1 cellular context compared by ENCODE assay signal in the genomic region with DNA sequence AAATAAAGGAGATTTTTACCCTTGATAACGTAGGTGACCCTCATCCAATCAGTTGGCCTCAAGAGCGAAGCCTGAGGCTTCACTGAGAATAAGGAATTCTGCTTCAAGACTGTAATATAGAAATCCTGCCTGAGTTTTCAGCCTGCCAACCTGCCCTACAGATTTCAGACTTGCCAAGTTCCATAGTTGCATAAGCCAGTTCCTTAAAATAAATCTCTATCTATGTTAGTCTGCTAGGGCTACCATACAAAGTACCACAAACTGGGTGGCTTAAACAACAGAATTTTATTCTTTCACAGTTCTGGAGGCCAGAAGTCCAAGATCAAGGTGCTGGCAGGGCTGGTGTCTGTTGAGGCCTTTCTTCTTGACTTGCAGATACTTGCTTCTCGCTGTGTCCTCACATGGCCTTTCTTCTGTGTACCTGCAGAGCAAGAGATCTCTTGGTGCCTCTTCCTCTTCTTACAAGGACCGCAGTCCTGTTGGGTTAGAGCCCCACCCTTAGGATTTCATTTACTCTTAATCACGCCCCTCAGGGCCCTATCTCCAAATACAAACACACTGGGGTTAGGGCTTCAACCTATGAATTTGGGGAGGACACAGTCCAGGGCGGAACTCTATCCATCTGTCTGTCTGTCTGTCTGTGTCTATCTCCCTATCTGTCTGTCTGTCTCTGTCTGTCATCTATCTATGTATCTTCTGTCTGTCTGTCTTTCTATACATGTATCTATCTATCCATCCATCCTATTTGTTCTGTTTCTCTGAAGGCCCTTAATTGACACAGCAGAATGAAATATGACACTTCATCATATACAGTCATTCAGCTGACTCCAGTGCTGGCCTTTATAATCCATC.
TF ChIP-seq lines count a peak whose summit lies in the region.

No MANE protein-coding gene starts in this region.

TF ChIP-seq in K562, 482 proteins besides CTCF, POLR2A, EP300 and RAD21:
- TF ChIP-seq CEBPG (CRISPR knock-in tag; IDR thresholded peaks at IDR 0.05), result 0 out of 2 replicates have a peak, but pooled peaks have one; percentile 7
- no peak for TF ChIP-seq CEBPG (tag; conservative IDR thresholded peaks at IDR 0.05 in 1 of 2, IDR thresholded peaks at IDR 0.05 in 1 of 2)
- TF ChIP-seq, protein P1, sequence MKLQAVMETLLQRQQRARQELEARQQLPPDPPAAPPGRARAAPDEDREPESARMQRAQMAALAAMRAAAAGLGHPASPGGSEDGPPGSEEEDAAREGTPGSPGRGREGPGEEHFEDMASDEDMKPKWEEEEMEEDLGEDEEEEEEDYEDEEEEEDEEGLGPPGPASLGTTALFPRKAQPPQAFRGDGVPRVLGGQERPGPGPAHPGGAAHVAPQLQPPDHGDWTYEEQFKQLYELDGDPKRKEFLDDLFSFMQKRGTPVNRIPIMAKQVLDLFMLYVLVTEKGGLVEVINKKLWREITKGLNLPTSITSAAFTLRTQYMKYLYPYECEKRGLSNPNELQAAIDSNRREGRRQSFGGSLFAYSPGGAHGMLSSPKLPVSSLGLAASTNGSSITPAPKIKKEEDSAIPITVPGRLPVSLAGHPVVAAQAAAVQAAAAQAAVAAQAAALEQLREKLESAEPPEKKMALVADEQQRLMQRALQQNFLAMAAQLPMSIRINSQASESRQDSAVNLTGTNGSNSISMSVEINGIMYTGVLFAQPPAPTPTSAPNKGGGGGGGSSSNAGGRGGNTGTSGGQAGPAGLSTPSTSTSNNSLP (IDR thresholded peaks at IDR 0.05; ENCODE audit: borderline replicate concordance, low read depth, low read length), result 0 out of 2 replicates have a peak, but pooled peaks have one; percentile 30
- no peak for TF ChIP-seq L3MBTL2 (IDR thresholded peaks at IDR 0.05)
- TF ChIP-seq CBFA2T3 (IDR thresholded peaks at IDR 0.05), result peak; percentile 27; the same call in 1 of the 2 replicates
- no peak for TF ChIP-seq SUPT5H (IDR thresholded peaks at IDR 0.05)
- TF ChIP-seq MEIS2 (IDR thresholded peaks at IDR 0.05; ENCODE audit: partially characterized antibody), result peak; percentile 66
- no peak for TF ChIP-seq PML (IDR thresholded peaks at IDR 0.05; ENCODE audit: low read length)
- TF ChIP-seq, protein P2, sequence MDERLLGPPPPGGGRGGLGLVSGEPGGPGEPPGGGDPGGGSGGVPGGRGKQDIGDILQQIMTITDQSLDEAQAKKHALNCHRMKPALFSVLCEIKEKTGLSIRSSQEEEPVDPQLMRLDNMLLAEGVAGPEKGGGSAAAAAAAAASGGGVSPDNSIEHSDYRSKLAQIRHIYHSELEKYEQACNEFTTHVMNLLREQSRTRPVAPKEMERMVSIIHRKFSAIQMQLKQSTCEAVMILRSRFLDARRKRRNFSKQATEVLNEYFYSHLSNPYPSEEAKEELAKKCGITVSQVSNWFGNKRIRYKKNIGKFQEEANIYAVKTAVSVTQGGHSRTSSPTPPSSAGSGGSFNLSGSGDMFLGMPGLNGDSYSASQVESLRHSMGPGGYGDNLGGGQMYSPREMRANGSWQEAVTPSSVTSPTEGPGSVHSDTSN (CRISPR knock-in tag; IDR thresholded peaks at IDR 0.05; ENCODE audit: low read depth), result no peak
- TF ChIP-seq, protein P2 (tag; conservative IDR thresholded peaks at IDR 0.05; ENCODE audit: low read depth), result peak; percentile 77
- peak; percentile 67; the same call in 1 of the 2 replicates for TF ChIP-seq CTBP1 (IDR thresholded peaks at IDR 0.05; ENCODE audit: borderline replicate concordance)
- TF ChIP-seq, protein P3, sequence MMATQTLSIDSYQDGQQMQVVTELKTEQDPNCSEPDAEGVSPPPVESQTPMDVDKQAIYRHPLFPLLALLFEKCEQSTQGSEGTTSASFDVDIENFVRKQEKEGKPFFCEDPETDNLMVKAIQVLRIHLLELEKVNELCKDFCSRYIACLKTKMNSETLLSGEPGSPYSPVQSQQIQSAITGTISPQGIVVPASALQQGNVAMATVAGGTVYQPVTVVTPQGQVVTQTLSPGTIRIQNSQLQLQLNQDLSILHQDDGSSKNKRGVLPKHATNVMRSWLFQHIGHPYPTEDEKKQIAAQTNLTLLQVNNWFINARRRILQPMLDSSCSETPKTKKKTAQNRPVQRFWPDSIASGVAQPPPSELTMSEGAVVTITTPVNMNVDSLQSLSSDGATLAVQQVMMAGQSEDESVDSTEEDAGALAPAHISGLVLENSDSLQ (IDR thresholded peaks at IDR 0.05), result peak; percentile 80
- TF ChIP-seq, protein P4, sequence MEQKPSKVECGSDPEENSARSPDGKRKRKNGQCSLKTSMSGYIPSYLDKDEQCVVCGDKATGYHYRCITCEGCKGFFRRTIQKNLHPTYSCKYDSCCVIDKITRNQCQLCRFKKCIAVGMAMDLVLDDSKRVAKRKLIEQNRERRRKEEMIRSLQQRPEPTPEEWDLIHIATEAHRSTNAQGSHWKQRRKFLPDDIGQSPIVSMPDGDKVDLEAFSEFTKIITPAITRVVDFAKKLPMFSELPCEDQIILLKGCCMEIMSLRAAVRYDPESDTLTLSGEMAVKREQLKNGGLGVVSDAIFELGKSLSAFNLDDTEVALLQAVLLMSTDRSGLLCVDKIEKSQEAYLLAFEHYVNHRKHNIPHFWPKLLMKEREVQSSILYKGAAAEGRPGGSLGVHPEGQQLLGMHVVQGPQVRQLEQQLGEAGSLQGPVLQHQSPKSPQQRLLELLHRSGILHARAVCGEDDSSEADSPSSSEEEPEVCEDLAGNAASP (IDR thresholded peaks at IDR 0.05), result peak; percentile 48; the same call in 1 of the 2 replicates
- no peak for TF ChIP-seq NR2C1 (IDR thresholded peaks at IDR 0.05)
- no peak for TF ChIP-seq NR2C1 (tag; IDR thresholded peaks at IDR 0.05)
- TF ChIP-seq SMAD4 (CRISPR knock-in tag; conservative IDR thresholded peaks at IDR 0.05), result peak; percentile 83
- TF ChIP-seq HDAC1 (IDR thresholded peaks at IDR 0.05), result peak in 1 of 2 experiments; percentile 21; a peak in 1 of 4 replicates
- TF ChIP-seq KLF1 (tag; IDR thresholded peaks at IDR 0.05), result no peak
- TF ChIP-seq WHSC1 (IDR thresholded peaks at IDR 0.05; ENCODE audit: low read length), result no peak
- TF ChIP-seq, protein P5, sequence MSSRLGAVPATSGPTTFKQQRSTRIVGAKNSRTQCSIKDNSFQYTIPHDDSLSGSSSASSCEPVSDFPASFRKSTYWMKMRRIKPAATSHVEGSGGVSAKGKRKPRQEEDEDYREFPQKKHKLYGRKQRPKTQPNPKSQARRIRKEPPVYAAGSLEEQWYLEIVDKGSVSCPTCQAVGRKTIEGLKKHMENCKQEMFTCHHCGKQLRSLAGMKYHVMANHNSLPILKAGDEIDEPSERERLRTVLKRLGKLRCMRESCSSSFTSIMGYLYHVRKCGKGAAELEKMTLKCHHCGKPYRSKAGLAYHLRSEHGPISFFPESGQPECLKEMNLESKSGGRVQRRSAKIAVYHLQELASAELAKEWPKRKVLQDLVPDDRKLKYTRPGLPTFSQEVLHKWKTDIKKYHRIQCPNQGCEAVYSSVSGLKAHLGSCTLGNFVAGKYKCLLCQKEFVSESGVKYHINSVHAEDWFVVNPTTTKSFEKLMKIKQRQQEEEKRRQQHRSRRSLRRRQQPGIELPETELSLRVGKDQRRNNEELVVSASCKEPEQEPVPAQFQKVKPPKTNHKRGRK (tag; IDR thresholded peaks at IDR 0.05), result no peak
- peak; percentile 79; the same call in 1 of the 2 replicates for TF ChIP-seq MECOM (CRISPR knock-in tag; IDR thresholded peaks at IDR 0.05)
- 0 out of 2 replicates have a peak, but pooled peaks have one; percentile 20 for TF ChIP-seq ARID1B (IDR thresholded peaks at IDR 0.05)
- TF ChIP-seq SPI1 (IDR thresholded peaks at IDR 0.05; ENCODE audit: borderline replicate concordance, low read depth, low read length), result peak; percentile 71; the same call in 1 of the 2 replicates
- TF ChIP-seq KDM1A (IDR thresholded peaks at IDR 0.05), result peak in 1 of 2 experiments; percentile 39; a peak in 1 of 4 replicates
